27 cellular contexts compared by ENCODE assay signal in the genomic region with DNA sequence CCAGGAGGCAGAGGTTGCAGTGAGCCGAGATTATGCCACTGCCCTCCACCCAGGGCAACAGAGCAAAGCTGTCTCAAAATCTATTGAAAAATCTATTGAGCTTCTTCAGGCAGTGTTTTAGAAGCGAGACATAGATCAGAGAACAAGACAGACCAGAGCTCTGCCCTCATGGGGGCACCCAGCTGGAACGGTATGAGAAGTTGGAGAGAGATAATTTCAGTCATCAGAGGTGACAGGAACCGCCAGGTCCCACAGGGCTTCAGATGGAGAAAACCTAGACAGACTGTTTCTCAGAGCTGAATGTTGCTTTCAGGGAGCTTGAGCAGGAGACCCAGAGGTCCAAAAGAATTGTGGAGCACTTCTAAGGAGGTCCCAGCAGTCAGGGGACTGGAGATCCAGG.
"Had no signal": no experiment of that assay in that cellular context is flagged by ENCODE, and none has a peak within 500 bp of the region (broad histone marks: within the 10 kb centered on the region; RNA-seq: fewer than 3 reads in every experiment).

No MANE protein-coding gene starts in this region.

- H3K9me3 Mint-ChIP-seq: memory B cell; natural killer cell treated with Interleukin-12 subunit alpha and Interleukin-12 subunit beta and Interleukin-15 and Interleukin-18, amount 100 ng/mL, for 72 hours had no signal

- H3K9me3 ChIP-seq: gastrocnemius medialis, mucosa of descending colon, pancreas, prostate gland, upper lobe of right lung, vagina had no signal

- H3K4me1 ChIP-seq: gastrocnemius medialis, pancreas, prostate gland, right atrium auricular region, transverse colon, upper lobe of right lung, vagina had no signal

- H3K4me3 Mint-ChIP-seq: memory B cell; mesothelial cell of epicardium; naive B cell; natural killer cell treated with Interleukin-12 subunit alpha and Interleukin-12 subunit beta and Interleukin-15 and Interleukin-18, amount 100 ng/mL, for 72 hours; neural crest cell; stimulated activated effector memory CD8-positive, alpha-beta T cell treated with anti-CD3 and anti-CD28 coated beads, Interleukin-12 subunit alpha, Interleukin-12 subunit beta, amount 100 ng/mL, for 72 hours had no signal

- H3K27ac Mint-ChIP-seq: memory B cell; mesothelial cell of epicardium; naive B cell; natural killer cell treated with Interleukin-12 subunit alpha and Interleukin-12 subunit beta and Interleukin-15 and Interleukin-18, amount 100 ng/mL, for 72 hours; stimulated activated effector memory CD8-positive, alpha-beta T cell treated with anti-CD3 and anti-CD28 coated beads, Interleukin-12 subunit alpha, Interleukin-12 subunit beta, amount 100 ng/mL, for 72 hours had no signal

- H3K36me3 Mint-ChIP-seq: memory B cell; mesothelial cell of epicardium; stimulated activated effector memory CD8-positive, alpha-beta T cell treated with anti-CD3 and anti-CD28 coated beads, Interleukin-12 subunit alpha, Interleukin-12 subunit beta, amount 100 ng/mL, for 72 hours had no signal

- H3K27ac ChIP-seq: dorsolateral prefrontal cortex, gastrocnemius medialis, neutrophil, pancreas, prostate gland, right atrium auricular region, thoracic aorta, transverse colon, upper lobe of right lung, vagina had no signal

- ATAC-seq: esophagus mucosa; gastrocnemius medialis; left lobe of liver; mucosa of descending colon; natural killer cell treated with Interleukin-12 subunit alpha and Interleukin-12 subunit beta and Interleukin-15 and Interleukin-18, amount 100 ng/mL, for 72 hours; pancreas; sciatic nerve; stimulated activated naive CD8-positive, alpha-beta T cell treated with anti-CD3 and anti-CD28 coated beads, Interleukin-15, Interleukin-2, amounts not matched to agents 100 U/mL and 50 U/mL, for 24 hours; upper lobe of right lung had no signal

- H3K4me3 ChIP-seq: dorsolateral prefrontal cortex, gastrocnemius medialis, lung, mucosa of descending colon, pancreas, prostate gland, right atrium auricular region, thoracic aorta, transverse colon, upper lobe of right lung, vagina had no signal

- H3K4me1 Mint-ChIP-seq: memory B cell; naive B cell; stimulated activated effector memory CD8-positive, alpha-beta T cell treated with anti-CD3 and anti-CD28 coated beads, Interleukin-12 subunit alpha, Interleukin-12 subunit beta, amount 100 ng/mL, for 72 hours had no signal

- DNase-seq: dorsolateral prefrontal cortex; effector CD4-positive, alpha-beta T cell; foreskin fibroblast; gastrocnemius medialis; head of caudate nucleus; mucosa of descending colon; naive B cell; stimulated activated CD4-positive, alpha-beta T cell treated with anti-CD3 and anti-CD28 coated beads, Interleukin-2, amount 100 ng/mL, for 24 hours; stimulated activated CD4-positive, alpha-beta T cell treated with anti-CD3 and anti-CD28 coated beads, Interleukin-4, amount 100 ng/mL, for 24 hours; stimulated activated naive CD8-positive, alpha-beta T cell treated with anti-CD3 and anti-CD28 coated beads, Interleukin-15, Interleukin-2, amounts not matched to agents 100 U/mL and 50 U/mL, for 24 hours; transverse colon; upper lobe of right lung had no signal

- H3K36me3 ChIP-seq: gastrocnemius medialis, neutrophil, pancreas, prostate gland, right atrium auricular region, thoracic aorta, transverse colon, upper lobe of right lung, vagina had no signal

- H3K27me3 ChIP-seq: dorsolateral prefrontal cortex, gastrocnemius medialis, pancreas, right atrium auricular region, transverse colon, upper lobe of right lung, vagina had no signal
